25 cellular contexts compared by ENCODE assay signal in genomic region chr20:49389854-49390253, GRCh38.
"Had no signal": no experiment of that assay in that cellular context is flagged by ENCODE, and none has a peak within 500 bp of the region (broad histone marks: within the 10 kb centered on the region; RNA-seq: fewer than 3 reads in every experiment).

No MANE protein-coding gene starts in this region.

- H3K4me1 ChIP-seq: left lung, pancreas, thyroid gland, upper lobe of left lung had no signal

- H3K27me3 ChIP-seq: heart left ventricle, left lung, pancreas, right lobe of liver, testis, thyroid gland, transverse colon, upper lobe of left lung had no signal

- DNase-seq: heart left ventricle; hypothalamus; immature natural killer cell; kidney; left colon; left lung; naive thymus-derived CD8-positive, alpha-beta T cell; nucleus accumbens; pancreas; psoas muscle; right lobe of liver; stimulated activated CD4-positive, alpha-beta T cell treated with anti-CD3 and anti-CD28 coated beads, Interleukin-12 subunit alpha, Interleukin-12 subunit beta, amount 100 ng/mL, for 4 hours; stimulated activated CD4-positive, alpha-beta T cell treated with anti-CD3 and anti-CD28 coated beads, Interleukin-15, amount 100 ng/mL, for 24 hours; stimulated activated CD4-positive, alpha-beta T cell treated with anti-CD3 and anti-CD28 coated beads, Interleukin-2, amount 100 ng/mL, for 24 hours; stimulated activated CD4-positive, alpha-beta T cell treated with anti-CD3 and anti-CD28 coated beads, Interleukin-4, amount 100 ng/mL, for 1 hour; stimulated activated naive B cell treated with anti-CD40 and anti-IgM and Interleukin-4, amounts not matched to agents 10 μg/mL and 1 μg/mL and 100 μg/mL, for 72 hours; stimulated activated naive CD8-positive, alpha-beta T cell treated with anti-CD3 and anti-CD28 coated beads, Interleukin-15, Interleukin-2, amounts not matched to agents 100 U/mL and 50 U/mL, for 24 hours; stomach; testis; thyroid gland; transverse colon; upper lobe of left lung had no signal

- FAIRE-seq: islet of Langerhans, kidney, pancreas had no signal

- H3K9me3 ChIP-seq: heart left ventricle, left lung, pancreas, psoas muscle, right lobe of liver, stomach, testis, thyroid gland, transverse colon, upper lobe of left lung had no signal

- H3K4me3 ChIP-seq: heart left ventricle, left lung, lung, pancreas, psoas muscle, right lobe of liver, skin epidermis, stomach, testis, thyroid gland, transverse colon, upper lobe of left lung had no signal

- H3K27ac ChIP-seq: left lung, pancreas, psoas muscle, right lobe of liver, skin epidermis, testis, thyroid gland, upper lobe of left lung had no signal

- H3K36me3 ChIP-seq: heart left ventricle, left lung, pancreas, right lobe of liver, stomach, thyroid gland, transverse colon, upper lobe of left lung had no signal
